ENCODE assay signal across 30 cellular contexts in genomic region chr17:55289106-55289446, GRCh38. TPM values are rescaled to one million over a fixed set of nuclear protein-coding genes. Genes with fewer than 3 reads are reported as not detected.
"Had no signal": no experiment of that assay in that cellular context is flagged by ENCODE, and none has a peak within 500 bp of the region (broad histone marks: within the 10 kb centered on the region; RNA-seq: fewer than 3 reads in every experiment).

No MANE protein-coding gene starts in this region.

- H3K9me3 ChIP-seq: breast epithelium, colonic mucosa, gastrocnemius medialis, lower lobe of right lung, neutrophil, thoracic aorta had no signal

- H3K27ac ChIP-seq: colonic mucosa, gastrocnemius medialis, lower lobe of right lung, neutrophil, thoracic aorta, VCaP had no signal

- H3K36me3 ChIP-seq: breast epithelium, colonic mucosa, gastrocnemius medialis, lower lobe of right lung, neutrophil, thoracic aorta had no signal

- DNase-seq: activated CD4-positive, alpha-beta memory T cell treated with anti-CD3 and anti-CD28 coated beads for 36 hours; activated CD4-positive, alpha-beta T cell treated with anti-CD3 and anti-CD28 coated beads, Interleukin-2, amount 10 ng/mL, durations not matched to agents 24 days and 14 days; activated CD8-positive, alpha-beta memory T cell treated with anti-CD3 and anti-CD28 coated beads, Interleukin-2, amount 50 U/mL, for 4 hours; activated naive CD8-positive, alpha-beta T cell treated with anti-CD3 and anti-CD28 coated beads, Interleukin-2, amount 50 U/mL, for 24 hours; activated T-cell treated with anti-CD3 and anti-CD28 coated beads, Interleukin-2, amount 50 U/mL, for 24 hours; amygdala; colonic mucosa; dorsolateral prefrontal cortex; effector memory CD4-positive, alpha-beta T cell; gastrocnemius medialis; hypothalamus; immature natural killer cell; kidney; lower lobe of right lung; mesenchymal stem cell; retina; stimulated activated CD4-positive, alpha-beta T cell treated with anti-CD3 and anti-CD28 coated beads, Interleukin-2, amount 100 ng/mL, for 48 hours; stimulated activated naive CD4-positive, alpha-beta T cell treated with Interleukin-2 at 50 U/mL for 16 hours; trophoblast cell had no signal

- H3K4me3 ChIP-seq: breast epithelium, colonic mucosa, dorsolateral prefrontal cortex, gastrocnemius medialis, lower lobe of right lung, thoracic aorta had no signal

- H3K4me1 Mint-ChIP-seq: activated naive CD8-positive, alpha-beta T cell treated with anti-CD3 and anti-CD28 coated beads, Interleukin-2, amount 50 U/mL, for 24 hours; immature natural killer cell had no signal

- H3K27me3 Mint-ChIP-seq: activated CD4-positive, alpha-beta memory T cell treated with anti-CD3 and anti-CD28 coated beads for 36 hours; activated naive CD4-positive, alpha-beta T cell treated with anti-CD3 and anti-CD28 coated beads, Interleukin-2, amount 50 U/mL, for 24 hours; activated naive CD8-positive, alpha-beta T cell treated with anti-CD3 and anti-CD28 coated beads, Interleukin-2, amount 50 U/mL, for 24 hours; activated T-cell treated with anti-CD3 and anti-CD28 coated beads, Interleukin-2, amount 50 U/mL, for 24 hours; activated T-helper 17 cell treated with anti-CD3 and anti-CD28 coated beads, Interleukin-2, amount 50 U/mL, for 72 hours had no signal

- H3K27ac Mint-ChIP-seq: activated CD4-positive, alpha-beta memory T cell treated with anti-CD3 and anti-CD28 coated beads for 36 hours; activated CD4-positive, alpha-beta T cell treated with anti-CD3 and anti-CD28 coated beads, Interleukin-2, amount 10 ng/mL, durations not matched to agents 24 days and 14 days; activated naive CD4-positive, alpha-beta T cell treated with anti-CD3 and anti-CD28 coated beads, Interleukin-2, amount 50 U/mL, for 24 hours; activated naive CD8-positive, alpha-beta T cell treated with anti-CD3 and anti-CD28 coated beads, Interleukin-2, amount 50 U/mL, for 24 hours; activated T-cell treated with anti-CD3 and anti-CD28 coated beads, Interleukin-2, amount 50 U/mL, for 24 hours; activated T-helper 17 cell treated with anti-CD3 and anti-CD28 coated beads, Interleukin-2, amount 50 U/mL, for 72 hours; immature natural killer cell; natural killer cell treated with Interleukin-12 subunit alpha and Interleukin-12 subunit beta and Interleukin-15 and Interleukin-18, amount 100 ng/mL, for 72 hours; progenitor cell of endocrine pancreas had no signal

- ATAC-seq: activated CD4-positive, CD25-positive, alpha-beta regulatory T cell treated with anti-CD3 and anti-CD28 coated beads, Interleukin-2, amount 50 U/mL, for 24 hours; activated naive CD8-positive, alpha-beta T cell treated with anti-CD3 and anti-CD28 coated beads, Interleukin-2, amount 50 U/mL, for 24 hours; activated T-helper 17 cell treated with anti-CD3 and anti-CD28 coated beads, Interleukin-2, amount 50 U/mL, for 72 hours; gastrocnemius medialis; lower lobe of right lung; natural killer cell treated with Interleukin-12 subunit alpha and Interleukin-12 subunit beta and Interleukin-15 and Interleukin-18, amount 100 ng/mL, for 72 hours had no signal

- H3K4me3 Mint-ChIP-seq: activated CD4-positive, alpha-beta memory T cell treated with anti-CD3 and anti-CD28 coated beads for 36 hours; activated CD4-positive, alpha-beta T cell treated with anti-CD3 and anti-CD28 coated beads, Interleukin-2, amount 10 ng/mL, durations not matched to agents 24 days and 14 days; activated naive CD4-positive, alpha-beta T cell treated with anti-CD3 and anti-CD28 coated beads, Interleukin-2, amount 50 U/mL, for 24 hours; activated naive CD8-positive, alpha-beta T cell treated with anti-CD3 and anti-CD28 coated beads, Interleukin-2, amount 50 U/mL, for 24 hours; activated T-cell treated with anti-CD3 and anti-CD28 coated beads, Interleukin-2, amount 50 U/mL, for 24 hours; activated T-helper 17 cell treated with anti-CD3 and anti-CD28 coated beads, Interleukin-2, amount 50 U/mL, for 72 hours; immature natural killer cell; natural killer cell treated with Interleukin-12 subunit alpha and Interleukin-12 subunit beta and Interleukin-15 and Interleukin-18, amount 100 ng/mL, for 72 hours had no signal

- H3K4me1 ChIP-seq: colonic mucosa had no signal

- H3K27me3 ChIP-seq: breast epithelium, colonic mucosa, dorsolateral prefrontal cortex, gastrocnemius medialis had no signal

- H3K36me3 Mint-ChIP-seq: activated CD4-positive, alpha-beta memory T cell treated with anti-CD3 and anti-CD28 coated beads for 36 hours; activated naive CD4-positive, alpha-beta T cell treated with anti-CD3 and anti-CD28 coated beads, Interleukin-2, amount 50 U/mL, for 24 hours; natural killer cell treated with Interleukin-12 subunit alpha and Interleukin-12 subunit beta and Interleukin-15 and Interleukin-18, amount 100 ng/mL, for 72 hours had no signal

- H3K9me3 Mint-ChIP-seq: activated CD4-positive, alpha-beta memory T cell treated with anti-CD3 and anti-CD28 coated beads for 36 hours; activated naive CD4-positive, alpha-beta T cell treated with anti-CD3 and anti-CD28 coated beads, Interleukin-2, amount 50 U/mL, for 24 hours; activated naive CD8-positive, alpha-beta T cell treated with anti-CD3 and anti-CD28 coated beads, Interleukin-2, amount 50 U/mL, for 24 hours; activated T-cell treated with anti-CD3 and anti-CD28 coated beads, Interleukin-2, amount 50 U/mL, for 24 hours; activated T-helper 17 cell treated with anti-CD3 and anti-CD28 coated beads, Interleukin-2, amount 50 U/mL, for 72 hours; immature natural killer cell; natural killer cell treated with Interleukin-12 subunit alpha and Interleukin-12 subunit beta and Interleukin-15 and Interleukin-18, amount 100 ng/mL, for 72 hours had no signal

- FAIRE-seq: kidney, TTC549, urothelium cell line had no signal

RNA-seq across cellular contexts. Expression of gene HLF, which starts 24.3 kb away (rescaled TPM):
- polyA plus RNA-seq: immature natural killer cell had no signal
